Comparison of ENCODE assay signal across 7 cellular contexts in genomic region chrX:42342981-42343380, GRCh38.
DNase-seq lines count a peak whose midpoint lies in the region; ATAC-seq lines count a peak whose summit lies in the region.
"Not testable (repeated sequence)": the region's sequence is repeated elsewhere in the genome, so short reads cannot be mapped to it uniquely, and the experiment has no call there.

No MANE protein-coding gene starts in this region.

- DNase-seq in DMS153 treated with DMSO at 0.1 percent for 48 hours (lab: John Stamatoyannopoulos, UW; ENCODE audit: unreplicated experiment), result peak; percentile 2
- DNase-seq in HT-29 (ENCODE audit: low spot score), result peak; percentile 79
- DNase-seq in NCI-H2171 (lab: John Stamatoyannopoulos, UW), result peak; percentile 16
- peak; percentile 15 for DNase-seq in NCI-H748 treated with DMSO at 0.1 percent for 48 hours (lab: John Stamatoyannopoulos, UW)
- peak; percentile 10 to 23 for DNase-seq in SHP77 (lab: John Stamatoyannopoulos, UW)
- peak; percentile 66 to 78 for DNase-seq in left colon
- DNase-seq in mucosa of gallbladder (ENCODE audit: low spot score), result peak; percentile 59

- ATAC-seq in left colon, result peak; percentile 71

- intact Hi-C loops in left colon (cut with DNase I, micrococcal nuclease), result not testable (repeated sequence)

Comparison
In these comparisons a context has a peak if more than half of its experiments do, and no peak if none do; other contexts are left out.
1. Peak in every context shown above with its lines: DNase-seq and ATAC-seq.
2. DNase-seq: peak in every context shown above with its lines; median percentile 79 in HT-29; 72 in left colon; 59 in mucosa of gallbladder; 16 in SHP77; 16 in NCI-H2171; 15 in NCI-H748 treated with DMSO at 0.1 percent for 48 hours; 2 in DMS153 treated with DMSO at 0.1 percent for 48 hours.